11 cellular contexts compared by ENCODE assay signal in the genomic region with DNA sequence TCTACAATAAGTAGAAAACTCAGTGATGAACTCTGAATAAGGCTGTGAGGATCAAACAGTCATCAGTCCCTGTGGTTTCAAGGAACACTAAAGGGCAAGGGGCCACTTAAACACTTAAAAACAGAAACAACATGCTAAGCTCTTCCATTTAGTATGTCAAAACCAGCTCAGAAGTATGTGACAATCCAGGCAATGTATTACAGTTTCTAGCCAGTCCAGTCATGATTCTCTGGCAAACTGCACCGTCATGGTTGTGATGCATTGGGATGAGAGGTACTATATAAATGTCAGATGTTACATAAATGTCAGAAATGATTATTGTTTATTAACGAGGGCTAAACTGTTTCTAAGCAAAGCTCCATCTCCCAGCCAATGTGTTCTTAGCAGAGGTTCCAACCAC. TPM values are rescaled to one million over a fixed set of nuclear protein-coding genes. Genes with fewer than 3 reads are reported as not detected.
DNase-seq lines count a peak whose midpoint lies in the region; ATAC-seq and TF ChIP-seq lines count a peak whose summit lies in the region.
"Had no signal": no experiment of that assay in that cellular context is flagged by ENCODE, and none has a peak within 500 bp of the region (broad histone marks: within the 10 kb centered on the region; RNA-seq: fewer than 3 reads in every experiment).

No MANE protein-coding gene starts in this region.

- peaks cover 0 to 62% (median 35%) of the 10 kb centered on the region in 9 donors for H3K4me1 ChIP-seq in heart right ventricle
- peaks cover 0 to 3% of the 10 kb centered on the region in 2 donors for H3K4me1 ChIP-seq in breast epithelium
- peaks cover 24 to 35% (median 29%) of the 10 kb centered on the region in 4 donors for H3K4me1 ChIP-seq in upper lobe of left lung

- TF ChIP-seq CTCF in heart right ventricle (IDR thresholded peaks at IDR 0.05) (no peak), breast epithelium (IDR thresholded peaks at IDR 0.05) (no peak), upper lobe of left lung (IDR thresholded peaks at IDR 0.05) (no peak)

- intact Hi-C loops in heart right ventricle (cut with DNase I) (loop anchor here in 6 of 10 donors (2.0 to 10.0 kb wide), 6 partner anchors 215 to 445 kb away; no protein-coding TSS in a partner anchor), left ventricle myocardium superior (cut with micrococcal nuclease) (loop anchor here (5.0 kb wide), 1 partner anchor 215 kb away; no protein-coding TSS in a partner anchor), breast epithelium (cut with DNase I; ENCODE audit: low total_unique reads) (no loop called here)

- peaks cover 0 to 47% (median 0%) of the 10 kb centered on the region in 7 donors for H3K27me3 ChIP-seq in heart right ventricle
- H3K27me3 ChIP-seq in breast epithelium, result peaks cover 0 to 24% of the 10 kb centered on the region in 2 donors
- peaks cover 0 to 27% (median 14%) of the 10 kb centered on the region in 4 donors for H3K27me3 ChIP-seq in upper lobe of left lung

- H3K4me3 ChIP-seq in heart right ventricle, result peak overlapping the region in 1 of 10 donors; percentile 78
- no peak overlapping the region for H3K4me3 ChIP-seq in breast epithelium
- no peak overlapping the region for H3K4me3 ChIP-seq in upper lobe of left lung

- H3K36me3 ChIP-seq in heart right ventricle, result no peaks in the 10 kb centered on the region
- H3K36me3 ChIP-seq in breast epithelium, result no peaks in the 10 kb centered on the region
- no peaks in the 10 kb centered on the region for H3K36me3 ChIP-seq in upper lobe of left lung

- DNase-seq in heart right ventricle, result no peak
- DNase-seq in left ventricle myocardium superior, result no peak
- no peak for DNase-seq in breast epithelium (ENCODE audit: low spot score in 2 of 2)
- peak; percentile 24 for DNase-seq in kidney tubule cell (ENCODE audit: low spot score)
- DNase-seq in upper lobe of left lung, result no peak
- DNase-seq in NCI-H2196 treated with DMSO at 0.1 percent for 48 hours (lab: John Stamatoyannopoulos, UW; ENCODE audit: unreplicated experiment), result no peak
- DNase-seq in AML-193 (lab: John Stamatoyannopoulos, UW), result no peak
- no peak for DNase-seq in NCI-H82 (lab: John Stamatoyannopoulos, UW)
- DNase-seq: NCI-H524 treated with DMSO at 0.1 percent for 48 hours, T1000 had no signal

- 67 to 77% methylated on average over 2 of the region's 2 CpGs for WGBS in heart right ventricle, 2 donors
- 82% methylated on average over 2 of the region's 2 CpGs for WGBS in upper lobe of left lung, 2 donors

- TF ChIP-seq POLR2A in breast epithelium (IDR thresholded peaks at IDR 0.05) (no peak), upper lobe of left lung (IDR thresholded peaks at IDR 0.05) (no peak)

- no peak for TF ChIP-seq EP300 in upper lobe of left lung (IDR thresholded peaks at IDR 0.05)

- H3K9me3 ChIP-seq in heart right ventricle (no peaks in the 10 kb centered on the region), breast epithelium (no peaks in the 10 kb centered on the region), upper lobe of left lung (no peaks in the 10 kb centered on the region)

- H3K27ac ChIP-seq in heart right ventricle (peak overlapping the region in 8 of 10 donors; percentile 79 to 99 (median 89)), breast epithelium (peak overlapping the region; percentile 81 to 88), upper lobe of left lung (peak overlapping the region in 3 of 4 donors; percentile 57 to 67 (median 58))

- ATAC-seq in heart right ventricle, result no peak
- no peak for ATAC-seq in left ventricle myocardium superior
- ATAC-seq in upper lobe of left lung (ENCODE audit: low FRiP score in 2 of 2), result no peak

RNA-seq across cellular contexts. Expression of a gene that starts 4.7 kb away (rescaled TPM):
- total RNA-seq in heart right ventricle, result 100 to 1,000 TPM in 1 of 10 donors, 10 to 100 TPM in 6, 1 to 10 TPM in 3; 4.7 to 170 (median 21.9) TPM
- polyA plus RNA-seq in heart right ventricle, result 10 to 100 TPM; 12.9 to 16.7 TPM
- total RNA-seq in left ventricle myocardium superior, result 4.5 TPM
- total RNA-seq in breast epithelium, result 10 to 100 TPM; 17.3 to 19.7 (median 18.0) TPM
- 10 to 100 TPM in 4 of 6 donors, 1 to 10 TPM in 2; 8.3 to 34.6 (median 15.3) TPM for total RNA-seq in upper lobe of left lung
- total RNA-seq: activated T-helper 2 cell treated with anti-CD3 and anti-CD28 coated beads, Interferon-gamma antibody, Interleukin-2, Interleukin-4, amounts not matched to agents 10 μg/mL and 5 μg/mL and 100 μg/mL, durations not matched to agents 14 hours and 24 hours and 36 hours had no signal
